17 cellular contexts compared by ENCODE assay signal in genomic region chr5:130939059-130939458, GRCh38.
"Had no signal": no experiment of that assay in that cellular context is flagged by ENCODE, and none has a peak within 500 bp of the region (broad histone marks: within the 10 kb centered on the region; RNA-seq: fewer than 3 reads in every experiment).

No MANE protein-coding gene starts in this region.

- H3K4me2 ChIP-seq: smooth muscle cell had no signal

- H3K4me3 ChIP-seq: colonic mucosa, gastrocnemius medialis, mucosa of descending colon, psoas muscle, smooth muscle cell had no signal

- H3K27me3 Mint-ChIP-seq: naive thymus-derived CD8-positive, alpha-beta T cell had no signal

- H3K27ac Mint-ChIP-seq: naive thymus-derived CD8-positive, alpha-beta T cell; type B pancreatic cell had no signal

- H3K27ac ChIP-seq: colonic mucosa, gastrocnemius medialis, neutrophil, psoas muscle had no signal

- H3K27me3 ChIP-seq: colonic mucosa, gastrocnemius medialis, neutrophil had no signal

- H3K4me1 ChIP-seq: colonic mucosa, gastrocnemius medialis, psoas muscle had no signal

- H3K36me3 ChIP-seq: colonic mucosa, gastrocnemius medialis, neutrophil had no signal

- H3K4me3 Mint-ChIP-seq: naive thymus-derived CD8-positive, alpha-beta T cell; type B pancreatic cell had no signal

- H3K9me3 ChIP-seq: colonic mucosa, gastrocnemius medialis, mucosa of descending colon, neutrophil, psoas muscle had no signal

- H3K9me3 Mint-ChIP-seq: type B pancreatic cell had no signal

- H3K36me3 Mint-ChIP-seq: naive thymus-derived CD8-positive, alpha-beta T cell; type B pancreatic cell had no signal

- FAIRE-seq: urothelium cell line had no signal

- DNase-seq: colonic mucosa; dermis blood vessel endothelial cell; erythroblast; gastrocnemius medialis; glutamatergic neuron; islet precursor cell; mammary epithelial cell; mucosa of descending colon; naive thymus-derived CD8-positive, alpha-beta T cell; psoas muscle; stimulated activated CD4-positive, alpha-beta T cell treated with anti-CD3 and anti-CD28 coated beads, Interleukin-2, amount 100 ng/mL, for 48 hours; stimulated activated naive CD4-positive, alpha-beta T cell treated with Interleukin-2 at 50 U/mL for 16 hours had no signal

- ATAC-seq: gastrocnemius medialis; left lobe of liver; mucosa of descending colon; naive thymus-derived CD8-positive, alpha-beta T cell; psoas muscle had no signal
